ENCODE assay signal across 8 cellular contexts in genomic region chr6:63635563-63636515, GRCh38.
DNase-seq lines count a peak whose midpoint lies in the region; ATAC-seq lines count a peak whose summit lies in the region.

A gene with protein sequence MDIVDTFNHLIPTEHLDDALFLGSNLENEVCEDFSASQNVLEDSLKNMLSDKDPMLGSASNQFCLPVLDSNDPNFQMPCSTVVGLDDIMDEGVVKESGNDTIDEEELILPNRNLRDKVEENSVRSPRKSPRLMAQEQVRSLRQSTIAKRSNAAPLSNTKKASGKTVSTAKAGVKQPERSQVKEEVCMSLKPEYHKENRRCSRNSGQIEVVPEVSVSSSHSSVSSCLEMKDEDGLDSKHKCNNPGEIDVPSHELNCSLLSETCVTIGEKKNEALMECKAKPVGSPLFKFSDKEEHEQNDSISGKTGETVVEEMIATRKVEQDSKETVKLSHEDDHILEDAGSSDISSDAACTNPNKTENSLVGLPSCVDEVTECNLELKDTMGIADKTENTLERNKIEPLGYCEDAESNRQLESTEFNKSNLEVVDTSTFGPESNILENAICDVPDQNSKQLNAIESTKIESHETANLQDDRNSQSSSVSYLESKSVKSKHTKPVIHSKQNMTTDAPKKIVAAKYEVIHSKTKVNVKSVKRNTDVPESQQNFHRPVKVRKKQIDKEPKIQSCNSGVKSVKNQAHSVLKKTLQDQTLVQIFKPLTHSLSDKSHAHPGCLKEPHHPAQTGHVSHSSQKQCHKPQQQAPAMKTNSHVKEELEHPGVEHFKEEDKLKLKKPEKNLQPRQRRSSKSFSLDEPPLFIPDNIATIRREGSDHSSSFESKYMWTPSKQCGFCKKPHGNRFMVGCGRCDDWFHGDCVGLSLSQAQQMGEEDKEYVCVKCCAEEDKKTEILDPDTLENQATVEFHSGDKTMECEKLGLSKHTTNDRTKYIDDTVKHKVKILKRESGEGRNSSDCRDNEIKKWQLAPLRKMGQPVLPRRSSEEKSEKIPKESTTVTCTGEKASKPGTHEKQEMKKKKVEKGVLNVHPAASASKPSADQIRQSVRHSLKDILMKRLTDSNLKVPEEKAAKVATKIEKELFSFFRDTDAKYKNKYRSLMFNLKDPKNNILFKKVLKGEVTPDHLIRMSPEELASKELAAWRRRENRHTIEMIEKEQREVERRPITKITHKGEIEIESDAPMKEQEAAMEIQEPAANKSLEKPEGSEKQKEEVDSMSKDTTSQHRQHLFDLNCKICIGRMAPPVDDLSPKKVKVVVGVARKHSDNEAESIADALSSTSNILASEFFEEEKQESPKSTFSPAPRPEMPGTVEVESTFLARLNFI (N-terminal part only) (plus strand): TSS chr6:63635802. CDS start chr6:63646552, 10,750 bp downstream.

- H3K27ac ChIP-seq in BLaER1 treated with 17β-estradiol and CSF1 and Interleukin-3, amounts not matched to agents 10 nM and 100 nM: peak within 1 kb of the TSS; percentile 92 to 99 (median 98)
- peak within 1 kb of the TSS; percentile 95 for H3K27ac ChIP-seq in cingulate gyrus (ENCODE audit: low read depth, low read length)
- peak within 1 kb of the TSS; percentile 98 for H3K27ac ChIP-seq in layer of hippocampus (ENCODE audit: low read depth, low read length)

- H3K36me3 ChIP-seq in BLaER1 treated with 17β-estradiol and CSF1 and Interleukin-3, amounts not matched to agents 10 nM and 100 nM: 0 out of 22 replicates have a peak, but pooled peaks cover 0 to 2% (median 0%) of the 10 kb centered on the region in 11 experiments

- H3K4me3 ChIP-seq in BLaER1 treated with 17β-estradiol and CSF1 and Interleukin-3, amounts not matched to agents 10 nM and 100 nM: peak within 1 kb of the TSS; percentile 86 to 98 (median 94)

- H3K27me3 ChIP-seq in BLaER1 treated with 17β-estradiol and CSF1 and Interleukin-3, amounts not matched to agents 10 nM and 100 nM: no peaks in the 10 kb centered on the region
- H3K27me3 ChIP-seq in layer of hippocampus (ENCODE audit: control insufficient read depth, insufficient read depth, low read length): no peaks in the 10 kb centered on the region

- ATAC-seq in GM19324 (IDR thresholded peaks at IDR 0.05; ENCODE audit: low FRiP score, unreplicated experiment) (peak; percentile 94), HG03460 (IDR thresholded peaks at IDR 0.05; ENCODE audit: unreplicated experiment) (peak; percentile 82)

- no peaks in the 10 kb centered on the region for H3K9me3 ChIP-seq in BLaER1 treated with 17β-estradiol and CSF1 and Interleukin-3, amounts not matched to agents 10 nM and 100 nM (replicated peaks in 1 of 11)

- peak; percentile 74 to 96 for DNase-seq in NCI-H526 (lab: John Stamatoyannopoulos, UW)
- peak; percentile 92 for DNase-seq in activated CD4-positive, alpha-beta T cell treated with anti-CD3 and anti-CD28 coated beads for 48 hours
- DNase-seq in stimulated activated CD4-positive, alpha-beta T cell treated with anti-CD3 and anti-CD28 coated beads, Interleukin-1b, Interleukin-23, amount 100 ng/mL, for 4 hours (ENCODE audit: low read depth in 2 of 2): peak; percentile 84

- H3K4me2 ChIP-seq in BLaER1 treated with 17β-estradiol and CSF1 and Interleukin-3, amounts not matched to agents 10 nM and 100 nM: peak within 1 kb of the TSS; percentile 74 to 89 (median 85)

- H3K9ac ChIP-seq in BLaER1 treated with 17β-estradiol and CSF1 and Interleukin-3, amounts not matched to agents 10 nM and 100 nM: peak within 1 kb of the TSS; percentile 94 to 99 (median 98)

- peaks cover 7 to 41% (median 37%) of the 10 kb centered on the region in 10 experiments for H3K4me1 ChIP-seq in BLaER1 treated with 17β-estradiol and CSF1 and Interleukin-3, amounts not matched to agents 10 nM and 100 nM

- H4K20me1 ChIP-seq in BLaER1 treated with 17β-estradiol and CSF1 and Interleukin-3, amounts not matched to agents 10 nM and 100 nM: peaks cover 25 to 48% (median 44%) of the 10 kb centered on the region in 11 experiments; a peak in 20 of 22 replicates

Comparison
In these comparisons a context has a peak if more than half of its experiments do, and no peak if none do; other contexts are left out.
1. Peak in every context shown above with its lines: DNase-seq, ATAC-seq, H3K4me3 ChIP-seq and H3K27ac ChIP-seq.